In the genomic region with DNA sequence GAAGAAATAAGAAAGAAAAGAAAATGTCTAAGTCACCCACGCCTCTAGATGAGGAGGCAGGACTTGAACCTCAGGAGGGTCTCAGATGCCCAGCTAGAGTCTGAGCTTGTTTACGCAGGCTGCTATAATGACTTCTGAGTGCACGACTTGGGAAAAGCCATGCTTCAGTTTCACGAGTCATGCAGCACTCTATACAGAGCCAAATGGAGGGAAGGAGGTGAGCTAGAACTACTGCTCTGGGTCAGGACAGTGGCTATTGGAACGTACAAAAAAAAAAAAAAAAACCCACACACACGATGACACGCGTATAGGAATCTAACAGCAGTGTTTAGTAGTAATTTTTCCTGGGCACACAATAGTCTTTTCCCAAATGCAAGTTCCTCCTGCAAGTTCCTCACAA, we compare ENCODE assay signal across 20 cellular contexts. TPM values are rescaled to one million over a fixed set of nuclear protein-coding genes. Genes with fewer than 3 reads are reported as not detected.
DNase-seq lines count a peak whose midpoint lies in the region; ATAC-seq and TF ChIP-seq lines count a peak whose summit lies in the region.
"Had no signal": no experiment of that assay in that cellular context is flagged by ENCODE, and none has a peak within 500 bp of the region (broad histone marks: within the 10 kb centered on the region; RNA-seq: fewer than 3 reads in every experiment).

No MANE protein-coding gene starts in this region.

- H3K9me3 ChIP-seq in upper lobe of right lung = no peaks in the 10 kb centered on the region
- H3K9me3 ChIP-seq: HAP-1 had no signal

- peaks cover 69% of the 10 kb centered on the region for H3K4me1 ChIP-seq in upper lobe of right lung
- H3K4me1 ChIP-seq: HAP-1 had no signal

- H3K9me3 Mint-ChIP-seq in activated naive CD4-positive, alpha-beta T cell treated with anti-CD3 and anti-CD28 coated beads, Interleukin-2, amount 50 U/mL, for 24 hours = no peaks in the 10 kb centered on the region
- no peaks in the 10 kb centered on the region for H3K9me3 Mint-ChIP-seq in activated naive CD4-positive, alpha-beta T cell treated with anti-CD3 and anti-CD28 coated beads, Interleukin-2, amount 10 ng/mL, durations not matched to agents 7 days and 5 days
- no peaks in the 10 kb centered on the region for H3K9me3 Mint-ChIP-seq in activated CD8-positive, alpha-beta T cell treated with anti-CD3 and anti-CD28 coated beads for 36 hours
- H3K9me3 Mint-ChIP-seq in memory B cell = no peaks in the 10 kb centered on the region
- H3K9me3 Mint-ChIP-seq: CD4-positive, alpha-beta memory T cell; neural crest cell had no signal

- no peaks in the 10 kb centered on the region for H3K36me3 ChIP-seq in upper lobe of right lung
- H3K36me3 ChIP-seq: HAP-1 had no signal

- CTCF ChIA-PET in activated naive CD4-positive, alpha-beta T cell treated with anti-CD3 and anti-CD28 coated beads, Interleukin-2, amount 10 ng/mL, durations not matched to agents 7 days and 5 days (lab: Charles Lee) = interaction anchor here (1.7 kb wide), 1 partner anchor 29 kb away, joined by 3 read pairs; no protein-coding TSS in a partner anchor
- CTCF ChIA-PET in activated CD8-positive, alpha-beta T cell treated with anti-CD3 and anti-CD28 coated beads for 36 hours (lab: Charles Lee) = interaction anchor here (0.7 to 1.6 kb wide), 5 partner anchors 9 to 173 kb away, joined by 3 to 5 read pairs (median 3); no protein-coding TSS in a partner anchor
- CTCF ChIA-PET in HEK293T (lab: Yijun Ruan, JAX) = no interaction called here

- no peaks in the 10 kb centered on the region for H3K27me3 Mint-ChIP-seq in activated naive CD4-positive, alpha-beta T cell treated with anti-CD3 and anti-CD28 coated beads, Interleukin-2, amount 50 U/mL, for 24 hours
- H3K27me3 Mint-ChIP-seq in activated naive CD4-positive, alpha-beta T cell treated with anti-CD3 and anti-CD28 coated beads, Interleukin-2, amount 10 ng/mL, durations not matched to agents 7 days and 5 days = no peaks in the 10 kb centered on the region
- H3K27me3 Mint-ChIP-seq in activated CD8-positive, alpha-beta T cell treated with anti-CD3 and anti-CD28 coated beads for 36 hours = no peaks in the 10 kb centered on the region
- H3K27me3 Mint-ChIP-seq in memory B cell = no peaks in the 10 kb centered on the region
- H3K27me3 Mint-ChIP-seq: activated CD8-positive, alpha-beta memory T cell treated with anti-CD3 and anti-CD28 coated beads, Interleukin-2, amount 10 ng/mL, durations not matched to agents 7 days and 5 days; CD4-positive, alpha-beta memory T cell had no signal

- peak overlapping the region; percentile 63 for H3K27ac Mint-ChIP-seq in activated naive CD4-positive, alpha-beta T cell treated with anti-CD3 and anti-CD28 coated beads, Interleukin-2, amount 50 U/mL, for 24 hours
- no peak overlapping the region for H3K27ac Mint-ChIP-seq in activated naive CD4-positive, alpha-beta T cell treated with anti-CD3 and anti-CD28 coated beads, Interleukin-2, amount 10 ng/mL, durations not matched to agents 7 days and 5 days
- H3K27ac Mint-ChIP-seq in activated CD8-positive, alpha-beta T cell treated with anti-CD3 and anti-CD28 coated beads for 36 hours = peak overlapping the region; percentile 58
- peak overlapping the region; percentile 83 for H3K27ac Mint-ChIP-seq in memory B cell
- H3K27ac Mint-ChIP-seq: activated CD8-positive, alpha-beta memory T cell treated with anti-CD3 and anti-CD28 coated beads, Interleukin-2, amount 10 ng/mL, durations not matched to agents 7 days and 5 days had no signal

- peak overlapping the region; percentile 59 for H3K4me3 Mint-ChIP-seq in activated naive CD4-positive, alpha-beta T cell treated with anti-CD3 and anti-CD28 coated beads, Interleukin-2, amount 50 U/mL, for 24 hours
- H3K4me3 Mint-ChIP-seq in activated naive CD4-positive, alpha-beta T cell treated with anti-CD3 and anti-CD28 coated beads, Interleukin-2, amount 10 ng/mL, durations not matched to agents 7 days and 5 days = no peak overlapping the region
- H3K4me3 Mint-ChIP-seq in activated CD8-positive, alpha-beta T cell treated with anti-CD3 and anti-CD28 coated beads for 36 hours = no peak overlapping the region
- H3K4me3 Mint-ChIP-seq in memory B cell = no peak overlapping the region
- H3K4me3 Mint-ChIP-seq: activated CD8-positive, alpha-beta memory T cell treated with anti-CD3 and anti-CD28 coated beads, Interleukin-2, amount 10 ng/mL, durations not matched to agents 7 days and 5 days; neural crest cell had no signal

- no peak for ATAC-seq in activated CD8-positive, alpha-beta T cell treated with anti-CD3 and anti-CD28 coated beads for 36 hours
- ATAC-seq in memory B cell (ENCODE audit: low read depth) (no peak), upper lobe of right lung (peak; percentile 9), GM21360 (IDR thresholded peaks at IDR 0.05; ENCODE audit: unreplicated experiment) (no peak)
- ATAC-seq: activated CD8-positive, alpha-beta memory T cell treated with anti-CD3 and anti-CD28 coated beads, Interleukin-2, amount 10 ng/mL, durations not matched to agents 7 days and 5 days had no signal

- no peak overlapping the region for H3K27ac ChIP-seq in upper lobe of right lung

- peaks cover 86% of the 10 kb centered on the region for H3K4me1 Mint-ChIP-seq in activated naive CD4-positive, alpha-beta T cell treated with anti-CD3 and anti-CD28 coated beads, Interleukin-2, amount 50 U/mL, for 24 hours
- peaks cover 31% of the 10 kb centered on the region for H3K4me1 Mint-ChIP-seq in activated naive CD4-positive, alpha-beta T cell treated with anti-CD3 and anti-CD28 coated beads, Interleukin-2, amount 10 ng/mL, durations not matched to agents 7 days and 5 days
- peaks cover 65% of the 10 kb centered on the region for H3K4me1 Mint-ChIP-seq in activated CD8-positive, alpha-beta T cell treated with anti-CD3 and anti-CD28 coated beads for 36 hours (ENCODE audit: low read depth)
- H3K4me1 Mint-ChIP-seq in memory B cell = peaks cover 51% of the 10 kb centered on the region

- H3K36me3 Mint-ChIP-seq in activated naive CD4-positive, alpha-beta T cell treated with anti-CD3 and anti-CD28 coated beads, Interleukin-2, amount 50 U/mL, for 24 hours = peaks cover 3% of the 10 kb centered on the region
- peaks cover 17% of the 10 kb centered on the region for H3K36me3 Mint-ChIP-seq in activated naive CD4-positive, alpha-beta T cell treated with anti-CD3 and anti-CD28 coated beads, Interleukin-2, amount 10 ng/mL, durations not matched to agents 7 days and 5 days
- peaks cover 8% of the 10 kb centered on the region for H3K36me3 Mint-ChIP-seq in activated CD8-positive, alpha-beta T cell treated with anti-CD3 and anti-CD28 coated beads for 36 hours (ENCODE audit: low read depth)
- peaks cover 5% of the 10 kb centered on the region for H3K36me3 Mint-ChIP-seq in memory B cell

- no peak for DNase-seq in activated naive CD4-positive, alpha-beta T cell treated with anti-CD3 and anti-CD28 coated beads, Interleukin-2, amount 10 ng/mL, durations not matched to agents 7 days and 5 days
- no peak for DNase-seq in activated CD8-positive, alpha-beta T cell treated with anti-CD3 and anti-CD28 coated beads for 36 hours
- DNase-seq in memory B cell (ENCODE audit: low spot score in 2 of 2) = no peak
- no peak for DNase-seq in upper lobe of right lung
- no peak for DNase-seq in medulla oblongata (ENCODE audit: extremely low spot score)
- DNase-seq in HEK293T (ENCODE audit: extremely low spot score) = no peak
- DNase-seq: activated CD8-positive, alpha-beta memory T cell treated with anti-CD3 and anti-CD28 coated beads, Interleukin-2, amount 10 ng/mL, durations not matched to agents 7 days and 5 days; activated effector memory CD4-positive, alpha-beta T cell treated with Interleukin-2 at 50 U/mL for 16 hours; aorta; CD4-positive, alpha-beta memory T cell; cerebellar nuclear complex; effector memory CD4-positive, alpha-beta T cell; head of caudate nucleus; KG1; SHP77 had no signal

- no peak for TF ChIP-seq CTCF in activated CD8-positive, alpha-beta T cell treated with anti-CD3 and anti-CD28 coated beads for 36 hours (IDR thresholded peaks at IDR 0.05)
- TF ChIP-seq CTCF in upper lobe of right lung (IDR thresholded peaks at IDR 0.05) = no peak

- H3K4me3 ChIP-seq in upper lobe of right lung = no peak overlapping the region
- H3K4me3 ChIP-seq: HAP-1, lung had no signal

- no peaks in the 10 kb centered on the region for H3K27me3 ChIP-seq in upper lobe of right lung

- intact Hi-C loops in activated CD8-positive, alpha-beta T cell treated with anti-CD3 and anti-CD28 coated beads for 36 hours (cut with micrococcal nuclease) = no loop called here
- intact Hi-C loops in upper lobe of right lung (cut with DNase I) = no loop called here

- POLR2A ChIA-PET in activated CD8-positive, alpha-beta T cell treated with anti-CD3 and anti-CD28 coated beads for 36 hours (lab: Charles Lee) = interaction anchor here (1.1 kb wide), 1 partner anchor 10 kb away, joined by 3 read pairs; no protein-coding TSS in a partner anchor
- POLR2A ChIA-PET in HEK293T (lab: Yijun Ruan, JAX) = no interaction called here

TF ChIP-seq in HEK293T, 16 proteins besides CTCF, POLR2A, EP300 and RAD21:
- TF ChIP-seq TARDBP (IDR thresholded peaks at IDR 0.05) = no peak
- no peak for TF ChIP-seq NFRKB (IDR thresholded peaks at IDR 0.05)
- no peak for TF ChIP-seq SP1 (IDR thresholded peaks at IDR 0.05)
- TF ChIP-seq ARNT (IDR thresholded peaks at IDR 0.05) = no peak
- no peak for TF ChIP-seq LEF1 (IDR thresholded peaks at IDR 0.05; ENCODE audit: borderline replicate concordance)
- TF ChIP-seq FOXA1 (IDR thresholded peaks at IDR 0.05) = no peak
- no peak for TF ChIP-seq CTBP1 (IDR thresholded peaks at IDR 0.05; ENCODE audit: borderline replicate concordance)
- TF ChIP-seq ZNF384 (IDR thresholded peaks at IDR 0.05) = no peak
- no peak for TF ChIP-seq L3MBTL2 (conservative IDR thresholded peaks at IDR 0.05)
- no peak for TF ChIP-seq FOXM1 (IDR thresholded peaks at IDR 0.05; ENCODE audit: borderline replicate concordance)
- TF ChIP-seq ELF4 (IDR thresholded peaks at IDR 0.05) = no peak
- no peak for TF ChIP-seq SUZ12 (IDR thresholded peaks at IDR 0.05)
- no peak for TF ChIP-seq BHLHE40 (IDR thresholded peaks at IDR 0.05; ENCODE audit: borderline replicate concordance)
- no peak for TF ChIP-seq FOXK2 (IDR thresholded peaks at IDR 0.05)
- no peak for TF ChIP-seq HDGF (IDR thresholded peaks at IDR 0.05; ENCODE audit: borderline replicate concordance)
- TF ChIP-seq, protein P1, sequence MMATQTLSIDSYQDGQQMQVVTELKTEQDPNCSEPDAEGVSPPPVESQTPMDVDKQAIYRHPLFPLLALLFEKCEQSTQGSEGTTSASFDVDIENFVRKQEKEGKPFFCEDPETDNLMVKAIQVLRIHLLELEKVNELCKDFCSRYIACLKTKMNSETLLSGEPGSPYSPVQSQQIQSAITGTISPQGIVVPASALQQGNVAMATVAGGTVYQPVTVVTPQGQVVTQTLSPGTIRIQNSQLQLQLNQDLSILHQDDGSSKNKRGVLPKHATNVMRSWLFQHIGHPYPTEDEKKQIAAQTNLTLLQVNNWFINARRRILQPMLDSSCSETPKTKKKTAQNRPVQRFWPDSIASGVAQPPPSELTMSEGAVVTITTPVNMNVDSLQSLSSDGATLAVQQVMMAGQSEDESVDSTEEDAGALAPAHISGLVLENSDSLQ (IDR thresholded peaks at IDR 0.05) = no peak

RNA-seq across cellular contexts. Expression of a gene that starts 36.8 kb away (rescaled TPM):
- 10 to 100 TPM; 48.1 to 56.4 TPM for total RNA-seq in activated CD8-positive, alpha-beta T cell treated with anti-CD3 and anti-CD28 coated beads for 36 hours
- 44.0 TPM for total RNA-seq in upper lobe of right lung
